ENCODE assay signal across 8 cellular contexts in genomic region chr9:94031380-94031779, GRCh38. TPM values are rescaled to one million over a fixed set of nuclear protein-coding genes. Genes with fewer than 3 reads are reported as not detected.
DNase-seq lines count a peak whose midpoint lies in the region; ATAC-seq and TF ChIP-seq lines count a peak whose summit lies in the region.

No MANE protein-coding gene starts in this region.

- peaks cover 7% of the 10 kb centered on the region for H3K36me3 Mint-ChIP-seq in endothelial cell (ENCODE audit: low read depth, unreplicated experiment)

- H3K79me2 ChIP-seq in DOHH2 (ENCODE audit: control insufficient read depth, low read length) (no peaks in the 10 kb centered on the region), PC-3 (ENCODE audit: low read length) (peaks cover 23% of the 10 kb centered on the region), osteoblast (ENCODE audit: insufficient read depth, low read length) (peaks cover 34% of the 10 kb centered on the region)

- TF ChIP-seq CTCF in DOHH2 (IDR thresholded peaks at IDR 0.05; ENCODE audit: low read depth, low read length, poor library complexity, severe bottlenecking), result no peak
- TF ChIP-seq CTCF in PC-3 (conservative IDR thresholded peaks at IDR 0.05; ENCODE audit: low read depth, low read length), result no peak
- no peak for TF ChIP-seq CTCF in endothelial cell (IDR thresholded peaks at IDR 0.05; ENCODE audit: unreplicated experiment)
- TF ChIP-seq CTCF in osteoblast (IDR thresholded peaks at IDR 0.05; ENCODE audit: extremely low read depth, low read depth, low read length), result no peak
- TF ChIP-seq CTCF in GM13976 (IDR thresholded peaks at IDR 0.05; ENCODE audit: borderline replicate concordance, control extremely low read depth, extremely low read depth, insufficient read depth, missing control alignments), result no peak

- H3K9ac ChIP-seq in PC-3 (ENCODE audit: low read length), result peak overlapping the region; percentile 72

- H3K36me3 ChIP-seq in DOHH2 (ENCODE audit: control insufficient read depth, low read length) (no peaks in the 10 kb centered on the region), PC-3 (ENCODE audit: low read depth, low read length) (no peaks in the 10 kb centered on the region), osteoblast (ENCODE audit: insufficient read depth, low read length) (no peaks in the 10 kb centered on the region)

- no peaks in the 10 kb centered on the region for H4K20me1 ChIP-seq in DOHH2 (ENCODE audit: control insufficient read depth, insufficient read depth, low read depth, low read length)
- H4K20me1 ChIP-seq in PC-3 (ENCODE audit: low read length), result no peaks in the 10 kb centered on the region
- no peaks in the 10 kb centered on the region for H4K20me1 ChIP-seq in osteoblast (ENCODE audit: insufficient read depth, low read length)

- in situ Hi-C loops in GM13976 (cut with MboI; ENCODE audit: low sequenced_read_pairs, unreplicated experiment), result no loop called here

- H3K4me2 ChIP-seq in DOHH2 (ENCODE audit: low read length), result peak overlapping the region; percentile 75
- peak overlapping the region; percentile 93 for H3K4me2 ChIP-seq in PC-3 (ENCODE audit: low read length)
- H3K4me2 ChIP-seq in osteoblast (ENCODE audit: insufficient read depth, low read length), result peak overlapping the region; percentile 82

- TSS peak; percentile 67 for BruUV-seq in PC-3 (replicated peaks; lab: Mats Ljungman, UMichigan)

- peaks cover 2% of the 10 kb centered on the region for H3K9me3 Mint-ChIP-seq in endothelial cell (ENCODE audit: unreplicated experiment)

- no peak for ATAC-seq in PC-3

- H3K4me3 Mint-ChIP-seq in endothelial cell (ENCODE audit: unreplicated experiment), result peak overlapping the region; percentile 99

- CTCF ChIA-PET in PC-3 (lab: Charles Lee), result no interaction called here

- H3K4me1 ChIP-seq in DOHH2 (ENCODE audit: control insufficient read depth, low read length), result peaks cover 11% of the 10 kb centered on the region
- peaks cover 9% of the 10 kb centered on the region; the same call in 1 of the 2 replicates for H3K4me1 ChIP-seq in PC-3 (ENCODE audit: insufficient read depth, low read length)
- H3K4me1 ChIP-seq in osteoblast (ENCODE audit: insufficient read depth, low read length), result peaks cover 15% of the 10 kb centered on the region

- H3K27me3 ChIP-seq in DOHH2 (ENCODE audit: control insufficient read depth, low read length), result peaks cover 24% of the 10 kb centered on the region
- H3K27me3 ChIP-seq in PC-3 (ENCODE audit: low read length), result no peaks in the 10 kb centered on the region
- no peaks in the 10 kb centered on the region for H3K27me3 ChIP-seq in osteoblast (ENCODE audit: insufficient read depth, low read length)

- intact Hi-C loops in PC-3 (cut with micrococcal nuclease), result no loop called here

- no peaks in the 10 kb centered on the region for H3K9me3 ChIP-seq in DOHH2 (ENCODE audit: control insufficient read depth, insufficient read depth, low read length)
- H3K9me3 ChIP-seq in PC-3 (ENCODE audit: low read length), result no peaks in the 10 kb centered on the region
- no peaks in the 10 kb centered on the region for H3K9me3 ChIP-seq in osteoblast (ENCODE audit: low read depth, low read length)

- H3K9me2 ChIP-seq in DOHH2 (replicated peaks; ENCODE audit: control insufficient read depth, low read length) (no peaks in the 10 kb centered on the region), PC-3 (replicated peaks; ENCODE audit: low read length) (no peaks in the 10 kb centered on the region)

- peak overlapping the region; percentile 78 for H2AFZ ChIP-seq in PC-3 (ENCODE audit: low read length)
- peak overlapping the region; percentile 93 for H2AFZ ChIP-seq in osteoblast (ENCODE audit: low read length)

- H3K4me3 ChIP-seq in DOHH2 (ENCODE audit: low read length) (peak overlapping the region; percentile 64), PC-3 (ENCODE audit: low read length) (peak overlapping the region; percentile 86), osteoblast (ENCODE audit: insufficient read depth, low read length) (peak overlapping the region; percentile 77)

- no peak for DNase-seq in PC-3
- DNase-seq in endothelial cell (ENCODE audit: low spot score), result no peak
- peak; percentile 68 for DNase-seq in osteoblast (ENCODE audit: insufficient read length, low spot score, missing footprints)
- no peak for DNase-seq in HUDEP-2 (lab: John Stamatoyannopoulos, UW; ENCODE audit: unreplicated experiment in 76 of 76)
- DNase-seq in activated gamma-delta T cell (lab: John Stamatoyannopoulos, UW), result no peak
- no peak for DNase-seq in activated gamma-delta T cell treated with Interleukin-2 at 50 U/mL for 16 hours
- no peak for DNase-seq in GM13976 (ENCODE audit: low spot score)

- peaks cover 15% of the 10 kb centered on the region for H3K4me1 Mint-ChIP-seq in endothelial cell (ENCODE audit: unreplicated experiment)

- peaks cover 6% of the 10 kb centered on the region for H3K27me3 Mint-ChIP-seq in endothelial cell (ENCODE audit: unreplicated experiment)

- H3K27ac Mint-ChIP-seq in endothelial cell (ENCODE audit: unreplicated experiment), result peak overlapping the region; percentile 78

- no peaks in the 10 kb centered on the region for H3F3A ChIP-seq in DOHH2 (ENCODE audit: control insufficient read depth, insufficient read depth)
- H3F3A ChIP-seq in PC-3 (ENCODE audit: low read length, unreplicated experiment), result no peaks in the 10 kb centered on the region

- H3K27ac ChIP-seq in DOHH2 (ENCODE audit: low read depth, low read length) (no peak overlapping the region), PC-3 (ENCODE audit: low read length) (no peak overlapping the region), osteoblast (ENCODE audit: low read depth, low read length) (peak overlapping the region; percentile 35)

- POLR2A ChIA-PET in PC-3 (lab: Charles Lee; ENCODE audit: unreplicated experiment), result no interaction called here

RNA-seq across cellular contexts. Expression of gene PTPDC1, which starts 52.9 kb away (rescaled TPM):
- total RNA-seq in PC-3 (2014; rRNA removed) (5.4 TPM in 2 replicates), endothelial cell (ENCODE audit: unreplicated experiment) (7.4 TPM), osteoblast (16.8 and 17.0 TPM in 2 replicates)
